Comparison of ENCODE assay signal across 14 cellular contexts in genomic region chr3:188157971-188158370, GRCh38. TPM values are rescaled to one million over a fixed set of nuclear protein-coding genes. Genes with fewer than 3 reads are reported as not detected.
DNase-seq lines count a peak whose midpoint lies in the region; ATAC-seq, FAIRE-seq and TF ChIP-seq lines count a peak whose summit lies in the region.
"Had no signal": no experiment of that assay in that cellular context is flagged by ENCODE, and none has a peak within 500 bp of the region (broad histone marks: within the 10 kb centered on the region; RNA-seq: fewer than 3 reads in every experiment).

No MANE protein-coding gene starts in this region.

- no peaks in the 10 kb centered on the region for H3K27me3 ChIP-seq in small intestine (ENCODE audit: control insufficient read depth in 2 of 2, insufficient read depth in 2 of 2, low read length in 2 of 2)

- intact Hi-C loops in activated CD4-positive, alpha-beta T cell treated with anti-CD3 and anti-CD28 coated beads, Interleukin-2, amount 10 ng/mL, durations not matched to agents 24 days and 14 days (cut with micrococcal nuclease), result loop anchor here (5.0 to 10.0 kb wide), 6 partner anchors 239 to 977 kb away; no protein-coding TSS in a partner anchor
- intact Hi-C loops in activated B cell treated with CpG ODN at 0.5 μM for 24 hours (cut with micrococcal nuclease), result no loop called here

- WGBS in small intestine, 3 donors, result 18 to 46% (median 25%) methylated on average over 5 of the region's 5 CpGs

- no peak overlapping the region for H3K4me3 Mint-ChIP-seq in activated CD4-positive, alpha-beta T cell treated with anti-CD3 and anti-CD28 coated beads, Interleukin-2, amount 10 ng/mL, durations not matched to agents 24 days and 14 days
- H3K4me3 Mint-ChIP-seq in activated B cell treated with CpG ODN at 0.5 μM for 24 hours, result no peak overlapping the region
- H3K4me3 Mint-ChIP-seq: central memory CD8-positive, alpha-beta T cell had no signal

- ATAC-seq in activated B cell treated with CpG ODN at 0.5 μM for 24 hours (ENCODE audit: low read depth) (no peak), left lobe of liver (peak; percentile 45), HG03175 (IDR thresholded peaks at IDR 0.05; ENCODE audit: unreplicated experiment) (no peak)

- no peaks in the 10 kb centered on the region for H3K9me3 ChIP-seq in small intestine (ENCODE audit: control insufficient read depth, low read depth)

- TF ChIP-seq CTCF in activated B cell treated with CpG ODN at 0.5 μM for 24 hours (IDR thresholded peaks at IDR 0.05), result no peak

- no peaks in the 10 kb centered on the region for H3K27me3 Mint-ChIP-seq in activated CD4-positive, alpha-beta T cell treated with anti-CD3 and anti-CD28 coated beads, Interleukin-2, amount 10 ng/mL, durations not matched to agents 24 days and 14 days
- no peaks in the 10 kb centered on the region for H3K27me3 Mint-ChIP-seq in activated B cell treated with CpG ODN at 0.5 μM for 24 hours
- H3K27me3 Mint-ChIP-seq: central memory CD8-positive, alpha-beta T cell had no signal

- no peak for DNase-seq in activated CD4-positive, alpha-beta T cell treated with anti-CD3 and anti-CD28 coated beads, Interleukin-2, amount 10 ng/mL, durations not matched to agents 24 days and 14 days
- DNase-seq in activated CD4-positive, alpha-beta T cell treated with anti-CD3 and anti-CD28 coated beads for 1 hour, result no peak
- DNase-seq in activated B cell treated with CpG ODN at 0.5 μM for 24 hours, result no peak
- peak; percentile 86 for DNase-seq in left lobe of liver (ENCODE audit: low spot score)
- DNase-seq in small intestine, result peak; percentile 91
- DNase-seq in stimulated activated CD4-positive, alpha-beta T cell treated with anti-CD3 and anti-CD28 coated beads, Interleukin-2, amount 100 ng/mL, for 24 hours, result no peak
- DNase-seq in glomerular visceral epithelial cell (ENCODE audit: extremely low spot score), result no peak
- DNase-seq: activated CD4-positive, alpha-beta T cell treated with anti-CD3 and anti-CD28 coated beads, Interleukin-2, amount 50 U/mL, for 1 hour; erythroblast; midbrain; MV-4-11 had no signal

- POLR2A ChIA-PET in activated B cell treated with CpG ODN at 0.5 μM for 24 hours (lab: Charles Lee), result interaction anchor here (1.0 kb wide), 1 partner anchor 413 kb away, joined by 5 read pairs; the partner anchor contains the start of gene BCL6

- H3K36me3 Mint-ChIP-seq in activated CD4-positive, alpha-beta T cell treated with anti-CD3 and anti-CD28 coated beads, Interleukin-2, amount 10 ng/mL, durations not matched to agents 24 days and 14 days (ENCODE audit: low read depth), result peaks cover 31% of the 10 kb centered on the region
- H3K36me3 Mint-ChIP-seq in activated B cell treated with CpG ODN at 0.5 μM for 24 hours (ENCODE audit: low read depth), result peaks cover 2% of the 10 kb centered on the region

- H3K4me1 Mint-ChIP-seq in activated CD4-positive, alpha-beta T cell treated with anti-CD3 and anti-CD28 coated beads, Interleukin-2, amount 10 ng/mL, durations not matched to agents 24 days and 14 days, result peaks cover 53% of the 10 kb centered on the region
- H3K4me1 Mint-ChIP-seq in activated B cell treated with CpG ODN at 0.5 μM for 24 hours, result peaks cover 44% of the 10 kb centered on the region

- CTCF ChIA-PET in activated B cell treated with CpG ODN at 0.5 μM for 24 hours (lab: Charles Lee), result interaction anchor here (1.6 kb wide), 1 partner anchor 201 kb away, joined by 3 read pairs; no protein-coding TSS in a partner anchor

- no peak overlapping the region for H3K4me3 ChIP-seq in small intestine (ENCODE audit: low read depth in 1 of 2, low read length in 2 of 2)
- H3K4me3 ChIP-seq: SK-N-MC had no signal

- peak overlapping the region; percentile 21 for H3K27ac Mint-ChIP-seq in activated CD4-positive, alpha-beta T cell treated with anti-CD3 and anti-CD28 coated beads, Interleukin-2, amount 10 ng/mL, durations not matched to agents 24 days and 14 days
- H3K27ac Mint-ChIP-seq in activated B cell treated with CpG ODN at 0.5 μM for 24 hours, result peak overlapping the region; percentile 1

- peak overlapping the region; percentile 38 to 76 for H3K27ac ChIP-seq in small intestine (ENCODE audit: low read depth in 1 of 2, low read length in 1 of 2)
- H3K27ac ChIP-seq: SK-N-MC had no signal

- FAIRE-seq in small intestine (lab: Jason Lieb, UNC), result no peak

- H3K9me3 Mint-ChIP-seq in activated CD4-positive, alpha-beta T cell treated with anti-CD3 and anti-CD28 coated beads, Interleukin-2, amount 10 ng/mL, durations not matched to agents 24 days and 14 days, result no peaks in the 10 kb centered on the region
- H3K9me3 Mint-ChIP-seq in activated B cell treated with CpG ODN at 0.5 μM for 24 hours, result no peaks in the 10 kb centered on the region
- H3K9me3 Mint-ChIP-seq: central memory CD8-positive, alpha-beta T cell had no signal

- H3K4me1 ChIP-seq in small intestine (ENCODE audit: control insufficient read depth in 2 of 2, insufficient read depth in 1 of 2, low read depth in 1 of 2, low read length in 1 of 2), result peaks cover 17 to 36% of the 10 kb centered on the region in 2 donors

- H3K36me3 ChIP-seq in small intestine (ENCODE audit: control insufficient read depth in 2 of 2, insufficient read depth in 2 of 2, low read length in 2 of 2), result no peaks in the 10 kb centered on the region

RNA-seq across cellular contexts. Expression of gene LPP, which starts 4.0 kb away (rescaled TPM):
- 39.5 and 41.4 TPM in 2 replicates for total RNA-seq in activated CD4-positive, alpha-beta T cell treated with anti-CD3 and anti-CD28 coated beads, Interleukin-2, amount 10 ng/mL, durations not matched to agents 24 days and 14 days
- total RNA-seq in activated B cell treated with CpG ODN at 0.5 μM for 24 hours (49.5 and 60.1 TPM in 2 replicates), left lobe of liver (63.6 TPM)
- 10 to 100 TPM in 1 of 3 donors, 1 to 10 TPM in 2; 5.4 to 19.3 (median 5.6) TPM for polyA plus RNA-seq in small intestine

Comparison
In these comparisons a context has a peak if more than half of its experiments do, and no peak if none do; other contexts are left out.
1. DNase-seq: peak in left lobe of liver (single experiment) and small intestine (single experiment); none in activated CD4-positive, alpha-beta T cell treated with anti-CD3 and anti-CD28 coated beads, Interleukin-2, amount 10 ng/mL, durations not matched to agents 24 days and 14 days (single experiment), activated CD4-positive, alpha-beta T cell treated with anti-CD3 and anti-CD28 coated beads for 1 hour (single experiment), activated B cell treated with CpG ODN at 0.5 μM for 24 hours (single experiment), stimulated activated CD4-positive, alpha-beta T cell treated with anti-CD3 and anti-CD28 coated beads, Interleukin-2, amount 100 ng/mL, for 24 hours (0 of 2) and glomerular visceral epithelial cell (single experiment).